Comparison of ENCODE assay signal across 1 cellular context in the genomic region with DNA sequence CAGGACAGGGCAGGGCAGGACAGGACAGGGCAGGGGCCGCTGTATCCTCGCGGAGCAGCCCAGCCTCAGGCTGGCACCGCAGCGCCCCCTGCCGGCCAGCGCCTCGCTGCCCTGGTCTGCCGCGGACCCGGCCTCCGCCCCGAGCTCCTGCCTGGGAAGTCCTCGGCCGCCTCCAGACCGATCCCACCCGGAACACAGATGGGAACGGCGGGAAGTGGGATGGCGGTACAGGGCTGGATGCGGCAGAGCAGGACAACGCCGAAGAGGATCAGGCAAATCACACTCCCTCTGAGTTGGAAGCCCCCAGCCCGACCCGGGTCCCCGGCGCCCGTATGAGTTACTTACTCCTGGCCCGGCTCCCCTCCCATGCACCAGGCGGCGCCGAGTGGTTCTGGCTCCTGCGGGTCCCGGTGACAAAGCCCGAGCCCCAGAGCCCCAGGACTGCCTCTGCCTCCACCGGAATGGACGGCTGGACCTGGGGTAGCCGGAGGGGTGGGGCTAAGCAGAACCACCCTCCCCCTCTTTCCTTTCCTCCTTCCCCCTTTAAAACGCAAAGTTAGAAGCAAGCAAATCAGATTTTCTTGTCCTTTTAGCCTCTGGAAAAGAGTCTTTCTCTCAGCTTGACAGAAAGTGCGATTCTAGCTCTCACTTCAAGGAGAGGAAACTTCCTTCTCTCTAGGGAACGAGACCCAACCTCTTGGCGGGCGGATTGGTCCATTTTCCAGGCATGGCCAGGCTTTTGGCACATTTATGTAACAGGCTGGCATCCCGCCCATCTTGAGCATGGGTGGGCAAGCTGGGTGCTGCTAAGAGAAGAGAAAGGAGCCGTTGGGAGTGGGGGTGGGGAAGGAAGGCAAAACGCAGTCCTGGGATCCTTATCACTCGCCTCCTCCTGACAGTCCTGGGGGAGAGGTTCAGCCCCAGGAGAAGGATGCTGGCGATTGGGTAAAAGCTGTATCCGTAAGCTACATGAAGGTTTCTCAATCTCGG.
TF ChIP-seq lines count a peak whose summit lies in the region.

Gene TP53I3 (minus strand): TSS at position 449 of the 990 bp plus-strand sequence. CDS start 508 bp downstream, outside the sequence.

TF ChIP-seq in HepG2, 621 proteins besides CTCF, POLR2A, EP300 and RAD21 (continued from another document and continues in another):
- TF ChIP-seq NFAT5 (CRISPR knock-in tag; IDR thresholded peaks at IDR 0.05) (peak; percentile 45; the same call in 1 of the 2 replicates), GLI4 (CRISPR knock-in tag; IDR thresholded peaks at IDR 0.05; ENCODE audit: borderline replicate concordance) (peak; percentile 50; the same call in 1 of the 2 replicates), TARDBP (CRISPR knock-in tag; IDR thresholded peaks at IDR 0.05) (peak; percentile 92; the same call in 1 of the 2 replicates), HOXA7 (CRISPR knock-in tag; IDR thresholded peaks at IDR 0.05) (no peak), ZNF354B (CRISPR knock-in tag; IDR thresholded peaks at IDR 0.05) (peak; percentile 93; the same call in 1 of the 2 replicates), SIX4 (CRISPR knock-in tag; IDR thresholded peaks at IDR 0.05) (no peak), ZNF318 (CRISPR knock-in tag; IDR thresholded peaks at IDR 0.05) (no peak), CHD2 (IDR thresholded peaks at IDR 0.05; ENCODE audit: low read depth, low read length) (0 out of 2 replicates have a peak, but pooled peaks have one; percentile 17), TCF7 (IDR thresholded peaks at IDR 0.05; ENCODE audit: low read depth) (no peak), TMF1 (CRISPR knock-in tag; IDR thresholded peaks at IDR 0.05; ENCODE audit: low read depth) (peak; percentile 97), IRX3 (CRISPR knock-in tag; IDR thresholded peaks at IDR 0.05; ENCODE audit: borderline replicate concordance, low read depth) (peak; percentile 89), NBN (conservative IDR thresholded peaks at IDR 0.05) (no peak), SNAPC2 (CRISPR knock-in tag; IDR thresholded peaks at IDR 0.05) (peak; percentile 77; the same call in 1 of the 2 replicates), MAF1 (CRISPR knock-in tag; IDR thresholded peaks at IDR 0.05; ENCODE audit: borderline replicate concordance) (no peak; the same call in 1 of the 2 replicates), ZNF564 (CRISPR knock-in tag; IDR thresholded peaks at IDR 0.05) (peak; percentile 8; the same call in 1 of the 2 replicates), RAD51 (IDR thresholded peaks at IDR 0.05; ENCODE audit: borderline replicate concordance) (no peak), ISL2 (CRISPR knock-in tag; IDR thresholded peaks at IDR 0.05) (peak; percentile 70), RXRA (CRISPR knock-in tag; IDR thresholded peaks at IDR 0.05) (peak; percentile 94; the same call in 1 of the 2 replicates), JUN (CRISPR knock-in tag; IDR thresholded peaks at IDR 0.05) (no peak), KDM4B (CRISPR knock-in tag; IDR thresholded peaks at IDR 0.05) (no peak; the same call in 1 of the 2 replicates), CBX1 (IDR thresholded peaks at IDR 0.05; ENCODE audit: low read depth) (peak; percentile 64), PCBP1 (IDR thresholded peaks at IDR 0.05; ENCODE audit: borderline replicate concordance, low read depth, low read length) (peak; percentile 83; the same call in 1 of the 2 replicates), ZNF510 (CRISPR knock-in tag; IDR thresholded peaks at IDR 0.05; ENCODE audit: low read depth) (no peak), KLF6 (CRISPR knock-in tag; IDR thresholded peaks at IDR 0.05) (peak; percentile 82), TP53 (CRISPR knock-in tag; conservative IDR thresholded peaks at IDR 0.05) (no peak), ZNF350 (CRISPR knock-in tag; IDR thresholded peaks at IDR 0.05; ENCODE audit: borderline replicate concordance, low read depth) (peak; percentile 85; the same call in 1 of the 2 replicates), MED13 (CRISPR knock-in tag; IDR thresholded peaks at IDR 0.05) (peak; percentile 36; the same call in 1 of the 2 replicates), NPAS2 (CRISPR knock-in tag; IDR thresholded peaks at IDR 0.05; ENCODE audit: borderline replicate concordance) (no peak), DBP (CRISPR knock-in tag; IDR thresholded peaks at IDR 0.05; ENCODE audit: not compliant biosample characterization) (no peak), SMC3 (IDR thresholded peaks at IDR 0.05; ENCODE audit: low read length) (peak; percentile 6; the same call in 1 of the 2 replicates), HNRNPL (IDR thresholded peaks at IDR 0.05; ENCODE audit: low read depth, low read length) (peak; percentile 89; the same call in 1 of the 2 replicates), REXO4 (CRISPR knock-in tag; IDR thresholded peaks at IDR 0.05; ENCODE audit: borderline replicate concordance) (no peak)
- TF ChIP-seq, protein P1, sequence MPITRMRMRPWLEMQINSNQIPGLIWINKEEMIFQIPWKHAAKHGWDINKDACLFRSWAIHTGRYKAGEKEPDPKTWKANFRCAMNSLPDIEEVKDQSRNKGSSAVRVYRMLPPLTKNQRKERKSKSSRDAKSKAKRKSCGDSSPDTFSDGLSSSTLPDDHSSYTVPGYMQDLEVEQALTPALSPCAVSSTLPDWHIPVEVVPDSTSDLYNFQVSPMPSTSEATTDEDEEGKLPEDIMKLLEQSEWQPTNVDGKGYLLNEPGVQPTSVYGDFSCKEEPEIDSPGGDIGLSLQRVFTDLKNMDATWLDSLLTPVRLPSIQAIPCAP (CRISPR knock-in tag; IDR thresholded peaks at IDR 0.05; ENCODE audit: low read depth) = no peak; the same call in 1 of the 2 replicates
- TF ChIP-seq, protein P2, sequence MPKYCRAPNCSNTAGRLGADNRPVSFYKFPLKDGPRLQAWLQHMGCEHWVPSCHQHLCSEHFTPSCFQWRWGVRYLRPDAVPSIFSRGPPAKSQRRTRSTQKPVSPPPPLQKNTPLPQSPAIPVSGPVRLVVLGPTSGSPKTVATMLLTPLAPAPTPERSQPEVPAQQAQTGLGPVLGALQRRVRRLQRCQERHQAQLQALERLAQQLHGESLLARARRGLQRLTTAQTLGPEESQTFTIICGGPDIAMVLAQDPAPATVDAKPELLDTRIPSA (CRISPR knock-in tag; IDR thresholded peaks at IDR 0.05; ENCODE audit: borderline replicate concordance) = peak; percentile 82; the same call in 1 of the 2 replicates
- TF ChIP-seq, protein P3, sequence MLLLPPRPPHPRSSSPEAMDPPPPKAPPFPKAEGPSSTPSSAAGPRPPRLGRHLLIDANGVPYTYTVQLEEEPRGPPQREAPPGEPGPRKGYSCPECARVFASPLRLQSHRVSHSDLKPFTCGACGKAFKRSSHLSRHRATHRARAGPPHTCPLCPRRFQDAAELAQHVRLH (CRISPR knock-in tag; IDR thresholded peaks at IDR 0.05; ENCODE audit: borderline replicate concordance, low read depth) = peak; percentile 88; the same call in 1 of the 2 replicates
